In the genomic region with DNA sequence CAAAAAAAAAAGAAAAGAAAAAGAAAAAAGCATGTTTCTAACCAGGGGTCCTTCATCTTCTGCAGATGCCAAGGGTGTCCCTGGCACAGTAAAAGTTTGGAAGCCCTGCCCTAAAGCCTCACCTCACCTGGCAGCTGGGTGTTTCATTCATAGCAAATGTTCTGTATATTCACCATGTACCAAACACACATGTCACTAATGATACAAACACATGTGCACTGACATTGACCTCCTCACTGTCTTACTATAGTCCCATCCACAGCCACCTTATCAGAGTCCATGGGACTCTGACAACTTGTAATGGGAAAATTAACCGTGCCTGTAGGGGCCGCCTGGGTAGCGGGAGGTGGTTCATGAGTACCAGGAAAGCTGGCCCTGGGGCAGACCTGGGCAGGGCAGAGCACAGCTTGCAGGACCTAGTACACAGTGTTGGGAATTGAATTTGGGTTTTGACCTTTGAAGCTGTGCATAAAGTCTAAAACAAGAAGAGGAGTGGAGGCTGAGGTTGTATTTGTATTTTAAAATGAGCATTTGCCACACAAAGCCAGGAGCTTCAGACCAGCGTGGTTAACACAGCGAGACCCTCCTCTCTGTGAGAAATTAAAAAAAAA, we compare ENCODE assay signal across 25 cellular contexts. TPM values are rescaled to one million over a fixed set of nuclear protein-coding genes. Genes with fewer than 3 reads are reported as not detected.
"Had no signal": no experiment of that assay in that cellular context is flagged by ENCODE, and none has a peak within 500 bp of the region (broad histone marks: within the 10 kb centered on the region; RNA-seq: fewer than 3 reads in every experiment).

No MANE protein-coding gene starts in this region.

- H3K27ac ChIP-seq: coronary artery, esophagus muscularis mucosa, foreskin keratinocyte, gastroesophageal sphincter, heart left ventricle, hepatocyte, left lung, lower lobe of right lung, neutrophil, parathyroid adenoma, sigmoid colon, stomach, thyroid gland, vagina had no signal

- H3K9me3 Mint-ChIP-seq: naive thymus-derived CD8-positive, alpha-beta T cell; stimulated activated effector memory CD8-positive, alpha-beta T cell treated with anti-CD3 and anti-CD28 coated beads, Interleukin-12 subunit alpha, Interleukin-12 subunit beta, amount 100 ng/mL, for 72 hours had no signal

- H3K9ac ChIP-seq: parathyroid adenoma had no signal

- H3K4me2 ChIP-seq: hepatocyte had no signal

- H2AFZ ChIP-seq: hepatocyte, parathyroid adenoma had no signal

- H3K4me3 Mint-ChIP-seq: naive thymus-derived CD8-positive, alpha-beta T cell; stimulated activated effector memory CD8-positive, alpha-beta T cell treated with anti-CD3 and anti-CD28 coated beads, Interleukin-12 subunit alpha, Interleukin-12 subunit beta, amount 100 ng/mL, for 72 hours had no signal

- H3K79me2 ChIP-seq: parathyroid adenoma had no signal

- H3K36me3 ChIP-seq: thyroid gland, vagina had no signal

- H3K4me1 ChIP-seq: parathyroid adenoma had no signal

- ATAC-seq: foreskin keratinocyte; gastroesophageal sphincter; heart left ventricle; left lung; lower lobe of right lung; naive thymus-derived CD8-positive, alpha-beta T cell; stimulated activated effector memory CD8-positive, alpha-beta T cell treated with anti-CD3 and anti-CD28 coated beads, Interleukin-12 subunit alpha, Interleukin-12 subunit beta, amount 100 ng/mL, for 72 hours had no signal

- H3K27ac Mint-ChIP-seq: progenitor cell of endocrine pancreas; stimulated activated effector memory CD8-positive, alpha-beta T cell treated with anti-CD3 and anti-CD28 coated beads, Interleukin-12 subunit alpha, Interleukin-12 subunit beta, amount 100 ng/mL, for 72 hours had no signal

- H3K9me3 ChIP-seq: esophagus muscularis mucosa, gastroesophageal sphincter, heart left ventricle, left lung, lower lobe of right lung, neutrophil, sigmoid colon, stomach, thyroid gland, vagina had no signal

- FAIRE-seq: endothelial cell of umbilical vein, kidney had no signal

- DNase-seq: dermis blood vessel endothelial cell; effector memory CD4-positive, alpha-beta T cell; foreskin keratinocyte; heart left ventricle; kidney; naive thymus-derived CD8-positive, alpha-beta T cell; stimulated activated CD4-positive, alpha-beta T cell treated with anti-CD3 and anti-CD28 coated beads, Interleukin-2, amount 100 ng/mL, for 24 hours; stimulated activated CD4-positive, alpha-beta T cell treated with anti-CD3 and anti-CD28 coated beads, Interleukin-4, amount 100 ng/mL, for 24 hours; stimulated activated naive CD4-positive, alpha-beta T cell treated with Interleukin-2 at 50 U/mL for 16 hours; stomach; thyroid gland; trophoblast cell had no signal

- H3K27me3 Mint-ChIP-seq: naive thymus-derived CD8-positive, alpha-beta T cell had no signal

- H3K4me3 ChIP-seq: coronary artery, esophagus muscularis mucosa, gastroesophageal sphincter, heart left ventricle, hepatocyte, left lung, lower lobe of right lung, sigmoid colon, stomach, thyroid gland, vagina had no signal

- H3K27me3 ChIP-seq: esophagus muscularis mucosa, foreskin keratinocyte, gastroesophageal sphincter, heart left ventricle, hepatocyte, left lung, sigmoid colon, stomach, thyroid gland, vagina had no signal

RNA-seq across cellular contexts. Expression of a gene that starts 19.3 kb away (rescaled TPM):
- total RNA-seq: hepatocyte had no signal
